14 cellular contexts compared by ENCODE assay signal in genomic region chr16:29915590-29916247, GRCh38. TPM values are rescaled to one million over a fixed set of nuclear protein-coding genes. Genes with fewer than 3 reads are reported as not detected.
A peak's percentile ranks its signal among the peaks of the same experiment; 100 is the strongest.
DNase-seq lines count a peak whose midpoint lies in the region; ATAC-seq and TF ChIP-seq lines count a peak whose summit lies in the region.
"Had no signal": no experiment of that assay in that cellular context is flagged by ENCODE, and none has a peak within 500 bp of the region (broad histone marks: within the 10 kb centered on the region; RNA-seq: fewer than 3 reads in every experiment).

No MANE protein-coding gene starts in this region.

- peak; percentile 45 for DNase-seq in NCI-H226
- peak; percentile 40 for DNase-seq in fibroblast of villous mesenchyme (ENCODE audit: low read depth)
- no peak for DNase-seq in NCI-H446 treated with DMSO at 0.1 percent for 48 hours (lab: John Stamatoyannopoulos, UW)
- no peak for DNase-seq in NCI-H1694 (lab: John Stamatoyannopoulos, UW)
- DNase-seq: activated CD4-positive, CD25-positive, alpha-beta regulatory T cell treated with anti-CD3 and anti-CD28 coated beads, Interleukin-2, amount 50 U/mL, for 72 hours; AML-193; NCI-H1417 treated with DMSO at 0.1 percent for 48 hours; NCI-H510A treated with DMSO at 0.1 percent for 48 hours had no signal

- H3K4me3 ChIP-seq in ACC112 (ENCODE audit: low read depth, low read length) (no peak overlapping the region), fibroblast of villous mesenchyme (ENCODE audit: low read depth, low read length) (no peak overlapping the region)
- H3K4me3 ChIP-seq: ascending aorta, K562, prostate gland, vagina had no signal

- peaks cover 4% of the 10 kb centered on the region; the same call in 1 of the 2 replicates for H3K36me3 ChIP-seq in ACC112 (ENCODE audit: insufficient read depth, low read length)

- no peak for ATAC-seq in HG03342 (IDR thresholded peaks at IDR 0.05; ENCODE audit: unreplicated experiment)
- ATAC-seq: K562 had no signal

- TF ChIP-seq CTCF in fibroblast of villous mesenchyme (IDR thresholded peaks at IDR 0.05; ENCODE audit: insufficient read depth, low read depth, low read length), result no peak

- no peaks in the 10 kb centered on the region for H3K27me3 ChIP-seq in ACC112 (ENCODE audit: insufficient read depth, low read length)
- H3K27me3 ChIP-seq: ascending aorta, vagina had no signal

- H3K27ac ChIP-seq in ACC112 (ENCODE audit: low read depth, low read length), result peak overlapping the region; percentile 19; the same call in 1 of the 2 replicates
- H3K27ac ChIP-seq: ascending aorta, prostate gland, vagina had no signal

- H3K79me2 ChIP-seq in ACC112 (ENCODE audit: control insufficient read depth, insufficient read depth, low read length, unreplicated experiment), result peaks cover under 1% of the 10 kb centered on the region

- H3K4me1 ChIP-seq in ACC112 (ENCODE audit: control insufficient read depth, insufficient read depth, low read length, unreplicated experiment), result no peaks in the 10 kb centered on the region
- H3K4me1 ChIP-seq: ascending aorta, prostate gland, vagina had no signal

- H2AFZ ChIP-seq in ACC112 (ENCODE audit: low read length, unreplicated experiment), result no peak overlapping the region

RNA-seq across cellular contexts. Expression of gene KCTD13, which starts 10.3 kb away (rescaled TPM):
- 8.2 and 10.0 TPM in 2 replicates for total RNA-seq in fibroblast of villous mesenchyme

RNA-seq across cellular contexts. Expression of gene ASPHD1, which starts 15.4 kb away (rescaled TPM):
- 5.2 and 7.8 TPM in 2 replicates for total RNA-seq in fibroblast of villous mesenchyme
- total RNA-seq: ascending aorta, vagina had no signal

RNA-seq across cellular contexts. Expression of gene SEZ6L2, which starts 16.4 kb away (rescaled TPM):
- total RNA-seq in fibroblast of villous mesenchyme, result 2.6 and 4.7 TPM in 2 replicates

RNA-seq across cellular contexts. Expression of gene TMEM219, which starts 46.2 kb away (rescaled TPM):
- total RNA-seq in fibroblast of villous mesenchyme, result 72.8 and 75.1 TPM in 2 replicates

RNA-seq across cellular contexts. Expression of gene CDIPT, which starts 52.7 kb away (rescaled TPM):
- 60.9 and 84.6 TPM in 2 replicates for total RNA-seq in fibroblast of villous mesenchyme

Comparison
In these comparisons a context has a peak if more than half of its experiments do, and no peak if none do; other contexts are left out.
1. DNase-seq: peak in NCI-H226 (single experiment) and fibroblast of villous mesenchyme (single experiment); none in NCI-H446 treated with DMSO at 0.1 percent for 48 hours (single experiment) and NCI-H1694 (single experiment).